Comparison of ENCODE assay signal across 17 cellular contexts in genomic region chr17:17420035-17420434, GRCh38. TPM values are rescaled to one million over a fixed set of nuclear protein-coding genes. Genes with fewer than 3 reads are reported as not detected.
DNase-seq lines count a peak whose midpoint lies in the region; FAIRE-seq and TF ChIP-seq lines count a peak whose summit lies in the region.
"Had no signal": no experiment of that assay in that cellular context is flagged by ENCODE, and none has a peak within 500 bp of the region (broad histone marks: within the 10 kb centered on the region; RNA-seq: fewer than 3 reads in every experiment).

No MANE protein-coding gene starts in this region.

- H3K79me2 ChIP-seq in mammary epithelial cell (ENCODE audit: insufficient read depth, low read length) = no peaks in the 10 kb centered on the region
- H3K79me2 ChIP-seq in endothelial cell of umbilical vein (ENCODE audit: control insufficient read depth, insufficient read depth, low read length) = no peaks in the 10 kb centered on the region
- no peaks in the 10 kb centered on the region for H3K79me2 ChIP-seq in hepatocyte

- H2AFZ ChIP-seq in mammary epithelial cell (ENCODE audit: low read depth, low read length) (no peak overlapping the region), endothelial cell of umbilical vein (ENCODE audit: low read depth, low read length) (peak overlapping the region; percentile 68), hepatocyte (no peak overlapping the region)

- no peaks in the 10 kb centered on the region for H3K9me1 ChIP-seq in endothelial cell of umbilical vein (replicated peaks; ENCODE audit: control insufficient read depth, extremely low read depth, insufficient read depth, low read length)

- TF ChIP-seq CTCF in breast epithelium (IDR thresholded peaks at IDR 0.05) (no peak), mammary epithelial cell (conservative IDR thresholded peaks at IDR 0.05 in 1 of 2, IDR thresholded peaks at IDR 0.05 in 1 of 2; ENCODE audit: extremely low read depth in 1 of 2, insufficient read depth in 1 of 2, low read depth in 1 of 2, low read length in 2 of 2) (no peak), endothelial cell of umbilical vein (IDR thresholded peaks at IDR 0.05; ENCODE audit: extremely low read depth in 1 of 2, insufficient read depth in 1 of 2, low read depth in 1 of 2, low read length in 2 of 2) (no peak), type B pancreatic cell (conservative IDR thresholded peaks at IDR 0.05) (no peak), hepatocyte (IDR thresholded peaks at IDR 0.05; ENCODE audit: poor library complexity) (no peak)

- H3K4me1 ChIP-seq in breast epithelium = peaks cover 0 to 2% of the 10 kb centered on the region in 2 donors
- H3K4me1 ChIP-seq in mammary epithelial cell (ENCODE audit: insufficient read depth, low read length) = peaks cover 18% of the 10 kb centered on the region
- H3K4me1 ChIP-seq in endothelial cell of umbilical vein (ENCODE audit: control insufficient read depth, extremely low read depth, insufficient read depth, low read length) = peaks cover 36% of the 10 kb centered on the region
- H3K4me1 ChIP-seq in hepatocyte (ENCODE audit: insufficient read depth) = peaks cover 22% of the 10 kb centered on the region

- CTCF ChIA-PET in mammary epithelial cell (lab: Charles Lee; ENCODE audit: low non-redundant PET) = no interaction called here
- CTCF ChIA-PET in endothelial cell of umbilical vein (lab: Charles Lee) = interaction anchor here (1.2 kb wide), 1 partner anchor 26 kb away, joined by 3 read pairs; no protein-coding TSS in a partner anchor

- H4K20me1 ChIP-seq in mammary epithelial cell (ENCODE audit: insufficient read depth, low read length) (no peaks in the 10 kb centered on the region), endothelial cell of umbilical vein (replicated peaks; ENCODE audit: control insufficient read depth, extremely low read depth, insufficient read depth, low read length) (no peaks in the 10 kb centered on the region), hepatocyte (ENCODE audit: insufficient read depth, poor library complexity, severe bottlenecking) (no peaks in the 10 kb centered on the region)

- TF ChIP-seq POLR2A in breast epithelium (IDR thresholded peaks at IDR 0.05) (no peak), endothelial cell of umbilical vein (IDR thresholded peaks at IDR 0.05; ENCODE audit: low read depth, low read length) (no peak)

- no peaks in the 10 kb centered on the region for H3K27me3 Mint-ChIP-seq in type B pancreatic cell

- no peak for DNase-seq in breast epithelium (ENCODE audit: low spot score in 2 of 2)
- no peak for DNase-seq in mammary epithelial cell
- no peak for DNase-seq in endothelial cell of umbilical vein (ENCODE audit: low read depth, low spot score)
- DNase-seq in mesenteric fat pad (ENCODE audit: low spot score) = peak; percentile 53
- DNase-seq in type B pancreatic cell (ENCODE audit: extremely low spot score, unreplicated experiment) = no peak
- no peak for DNase-seq in stimulated activated CD4-positive, alpha-beta T cell treated with anti-CD3 and anti-CD28 coated beads, Interleukin-1b, Interleukin-23, amount 100 ng/mL, for 48 hours
- no peak for DNase-seq in hepatocyte (ENCODE audit: low spot score)
- DNase-seq in NCI-H1417 treated with DMSO at 0.1 percent for 48 hours (lab: John Stamatoyannopoulos, UW) = no peak
- DNase-seq: activated effector memory CD4-positive, alpha-beta T cell treated with anti-CD3 and anti-CD28 coated beads, Interleukin-2, amount 50 U/mL, for 16 hours; CD8-positive, alpha-beta memory T cell; esophagus squamous epithelium; Karpas-422; NCI-H1436; stimulated activated CD4-positive, alpha-beta T cell treated with anti-CD3 and anti-CD28 coated beads, Interleukin-12 subunit alpha, Interleukin-12 subunit beta, amount 100 ng/mL, for 4 hours; stimulated activated naive B cell treated with anti-CD40 and anti-IgM and Interleukin-4, amounts not matched to agents 10 μg/mL and 1 μg/mL and 100 μg/mL, for 72 hours had no signal

- POLR2A ChIA-PET in endothelial cell of umbilical vein (lab: Charles Lee) = no interaction called here

- dilution Hi-C loops in mammary epithelial cell (cut with HindIII; ENCODE audit: low sequenced_read_pairs) = no loop called here
- dilution Hi-C loops in endothelial cell of umbilical vein (cut with MboI; ENCODE audit: extremely low pct_ligation_motif_present, low sequenced_read_pairs) = no loop called here

- H3K36me3 ChIP-seq in breast epithelium (no peaks in the 10 kb centered on the region), mammary epithelial cell (ENCODE audit: insufficient read depth, low read length) (no peaks in the 10 kb centered on the region), endothelial cell of umbilical vein (ENCODE audit: control insufficient read depth in 2 of 2, extremely low read depth in 1 of 2, insufficient read depth in 2 of 2, low read length in 2 of 2) (no peaks in the 10 kb centered on the region), hepatocyte (replicated peaks; ENCODE audit: insufficient read depth, low read depth) (no peaks in the 10 kb centered on the region)
- H3K36me3 ChIP-seq: esophagus squamous epithelium, ovary had no signal

- H3K36me3 Mint-ChIP-seq in type B pancreatic cell = no peaks in the 10 kb centered on the region
- H3K36me3 Mint-ChIP-seq: stimulated activated naive B cell treated with anti-CD40 and anti-IgM and Interleukin-4, amounts not matched to agents 10 μg/mL and 1 μg/mL and 100 μg/mL, for 72 hours had no signal

- H3K4me1 Mint-ChIP-seq in type B pancreatic cell (ENCODE audit: unreplicated experiment) = no peaks in the 10 kb centered on the region

- H3K9ac ChIP-seq in mammary epithelial cell (ENCODE audit: insufficient read depth, low read length) (no peak overlapping the region), endothelial cell of umbilical vein (replicated peaks; ENCODE audit: extremely low read depth, insufficient read depth, low read length) (no peak overlapping the region)

- H3K9me3 ChIP-seq in breast epithelium = peaks cover 0 to 11% of the 10 kb centered on the region in 2 donors
- H3K9me3 ChIP-seq in mammary epithelial cell (replicated peaks; ENCODE audit: insufficient read depth, low read length) = no peaks in the 10 kb centered on the region
- H3K9me3 ChIP-seq in endothelial cell of umbilical vein (replicated peaks; ENCODE audit: control insufficient read depth, insufficient read depth, low read length) = no peaks in the 10 kb centered on the region
- no peaks in the 10 kb centered on the region for H3K9me3 ChIP-seq in hepatocyte (ENCODE audit: low read depth)
- H3K9me3 ChIP-seq: ovary had no signal

- intact Hi-C loops in breast epithelium (cut with DNase I; ENCODE audit: low total_unique reads) (no loop called here), mammary epithelial cell (cut with micrococcal nuclease) (no loop called here), endothelial cell of umbilical vein (cut with micrococcal nuclease) (no loop called here)

- H3K4me3 Mint-ChIP-seq in type B pancreatic cell = no peak overlapping the region
- H3K4me3 Mint-ChIP-seq: CD8-positive, alpha-beta memory T cell; stimulated activated naive B cell treated with anti-CD40 and anti-IgM and Interleukin-4, amounts not matched to agents 10 μg/mL and 1 μg/mL and 100 μg/mL, for 72 hours had no signal

- H3K4me3 ChIP-seq in breast epithelium = no peak overlapping the region
- no peak overlapping the region for H3K4me3 ChIP-seq in mammary epithelial cell (replicated peaks in 1 of 3; ENCODE audit: insufficient read depth in 1 of 3, low read depth in 2 of 3, low read length in 3 of 3)
- H3K4me3 ChIP-seq in endothelial cell of umbilical vein (replicated peaks in 1 of 3; ENCODE audit: insufficient read depth in 1 of 3, low read depth in 1 of 3, low read length in 3 of 3) = no peak overlapping the region
- no peak overlapping the region for H3K4me3 ChIP-seq in hepatocyte
- H3K4me3 ChIP-seq: A549, esophagus squamous epithelium, ovary had no signal

- H3K9me3 Mint-ChIP-seq in type B pancreatic cell = peaks cover 5% of the 10 kb centered on the region
- H3K9me3 Mint-ChIP-seq: CD8-positive, alpha-beta memory T cell had no signal

- no peaks in the 10 kb centered on the region for H3K27me3 ChIP-seq in breast epithelium
- H3K27me3 ChIP-seq in mammary epithelial cell (ENCODE audit: insufficient read depth, low read length) = no peaks in the 10 kb centered on the region
- H3K27me3 ChIP-seq in endothelial cell of umbilical vein (ENCODE audit: control insufficient read depth in 2 of 2, insufficient read depth in 2 of 2, low read length in 2 of 2) = no peaks in the 10 kb centered on the region
- H3K27me3 ChIP-seq in hepatocyte = no peaks in the 10 kb centered on the region
- H3K27me3 ChIP-seq: ovary had no signal

- FAIRE-seq in endothelial cell of umbilical vein (lab: Jason Lieb, UNC) = no peak

- no peak overlapping the region for H3K4me2 ChIP-seq in mammary epithelial cell (ENCODE audit: insufficient read depth, low read depth, low read length)
- no peak overlapping the region for H3K4me2 ChIP-seq in endothelial cell of umbilical vein (ENCODE audit: insufficient read depth, low read length)
- no peak overlapping the region for H3K4me2 ChIP-seq in hepatocyte
- H3K4me2 ChIP-seq: A549 had no signal

- 30% methylated on average over 2 of the region's 3 CpGs for WGBS in mammary epithelial cell (ENCODE audit: low coverage, missing lambda C conversion rate)
- 90% methylated on average over 3 of the region's 3 CpGs for WGBS in hepatocyte (ENCODE audit: low lambda C conversion rate, missing lambda C conversion rate)

- H3K27ac ChIP-seq in breast epithelium (peak overlapping the region; percentile 33 to 85), mammary epithelial cell (ENCODE audit: insufficient read depth, low read depth, low read length) (no peak overlapping the region), endothelial cell of umbilical vein (ENCODE audit: insufficient read depth, low read depth, low read length) (no peak overlapping the region), hepatocyte (no peak overlapping the region)
- H3K27ac ChIP-seq: A549, ovary had no signal

- in situ Hi-C loops in mammary epithelial cell (cut with MboI; ENCODE audit: low sequenced_read_pairs in 2 of 2) = no loop called here

- H3K9me2 ChIP-seq in hepatocyte (replicated peaks; ENCODE audit: insufficient read depth) = no peaks in the 10 kb centered on the region

- BruUV-seq in mammary epithelial cell (replicated peaks; lab: Mats Ljungman, UMichigan) = no TSS peak
- no TSS peak for BruUV-seq in endothelial cell of umbilical vein (replicated peaks; lab: Mats Ljungman, UMichigan)

- H3K27ac Mint-ChIP-seq in type B pancreatic cell = peak overlapping the region; percentile 34
- H3K27ac Mint-ChIP-seq: stimulated activated naive B cell treated with anti-CD40 and anti-IgM and Interleukin-4, amounts not matched to agents 10 μg/mL and 1 μg/mL and 100 μg/mL, for 72 hours had no signal

RNA-seq across cellular contexts. Expression of gene MED9, which starts 56.8 kb away (rescaled TPM):
- total RNA-seq in breast epithelium (10 to 100 TPM; 13.4 to 22.5 (median 20.0) TPM), mammary epithelial cell (10 to 100 TPM; 13.9 to 18.8 TPM), endothelial cell of umbilical vein (13.6 and 15.1 TPM in 2 replicates), mesenteric fat pad (11.4 TPM), type B pancreatic cell (ENCODE audit: low replicate concordance) (19.1 and 19.3 TPM in 2 replicates), hepatocyte (17.3 and 19.7 TPM in 2 replicates)
- polyA plus RNA-seq in mammary epithelial cell (13.6 TPM), endothelial cell of umbilical vein (16.3 and 18.2 TPM in 2 replicates), hepatocyte (17.1 and 21.1 TPM in 2 replicates)
- polyA minus RNA-seq in mammary epithelial cell (4.2 TPM), endothelial cell of umbilical vein (13.8 and 15.5 TPM in 2 replicates)
- polyA plus RNA-seq in endothelial cell of umbilical vein (2011; cell fraction: cytosol; rRNA removed) = 11.6 and 12.1 TPM in 2 replicates
- polyA plus RNA-seq in endothelial cell of umbilical vein (2011; cell fraction: nucleus; rRNA removed) = 12.9 and 15.5 TPM in 2 replicates
- 7.4 and 8.8 TPM in 2 replicates for polyA plus RNA-seq in endothelial cell of umbilical vein (2012)
- polyA minus RNA-seq in endothelial cell of umbilical vein (2011; cell fraction: cytosol; rRNA and poly(A)+ RNA removed) = 10.1 TPM
- polyA minus RNA-seq in endothelial cell of umbilical vein (2011; cell fraction: nucleus; rRNA and poly(A)+ RNA removed) = 24.0 and 29.7 TPM in 2 replicates

Comparison
In these comparisons a context has a peak if more than half of its experiments do, and no peak if none do; other contexts are left out.
1. H3K27ac ChIP-seq: peak in breast epithelium (2 of 2); none in mammary epithelial cell (single experiment), endothelial cell of umbilical vein (single experiment) and hepatocyte (single experiment).